Comparison of ENCODE assay signal across 7 cellular contexts in the genomic region with DNA sequence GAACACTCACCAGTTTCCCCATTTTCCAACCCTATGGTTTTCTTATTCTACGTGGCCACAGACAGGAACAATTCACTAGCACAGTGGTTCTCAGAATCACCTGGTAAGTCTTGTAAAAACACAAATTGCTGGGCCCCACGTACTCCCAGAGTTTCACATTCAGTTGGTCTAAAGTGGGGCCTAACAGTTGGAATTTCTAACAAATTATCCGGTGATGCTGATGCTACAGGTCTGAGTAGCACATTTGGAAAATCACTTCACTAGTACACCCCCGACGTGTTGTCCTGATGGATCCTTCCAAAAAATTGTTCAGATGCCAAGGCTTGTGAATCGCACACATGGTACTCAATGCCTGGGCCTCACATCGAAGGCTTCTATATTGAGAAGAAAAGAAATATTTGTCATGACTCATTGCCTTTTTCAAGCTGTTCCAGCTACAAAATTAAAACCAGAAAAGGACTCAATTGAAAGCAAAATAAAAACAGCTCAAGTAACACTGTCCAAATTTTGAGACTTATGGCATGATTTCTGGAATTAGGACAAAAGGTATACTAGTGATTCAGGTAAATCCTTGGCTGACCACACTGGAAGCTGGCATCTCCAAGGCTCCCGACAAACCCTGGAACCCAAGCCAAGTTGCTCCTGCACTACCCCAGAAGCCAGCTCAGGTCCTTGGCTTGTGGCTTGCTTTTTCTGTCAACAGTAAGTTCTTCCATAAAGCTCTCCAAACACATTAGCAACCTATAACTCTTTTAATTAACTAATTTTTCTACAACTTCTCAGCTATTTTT. TPM values are rescaled to one million over a fixed set of nuclear protein-coding genes. Genes with fewer than 3 reads are reported as not detected.
DNase-seq lines count a peak whose midpoint lies in the region; ATAC-seq and TF ChIP-seq lines count a peak whose summit lies in the region.

No MANE protein-coding gene starts in this region.

- H2BK120ac ChIP-seq in H9 (ENCODE audit: low read depth, low read length, poor library complexity, severe bottlenecking): peak overlapping the region; percentile 55

- H4K20me1 ChIP-seq in H9 (ENCODE audit: control insufficient read depth, insufficient read depth, insufficient read length) (no peaks in the 10 kb centered on the region), smooth muscle cell (ENCODE audit: low read depth) (no peaks in the 10 kb centered on the region), Karpas-422 (ENCODE audit: insufficient read depth, low read depth, low read length) (no peaks in the 10 kb centered on the region)

- H3K23me2 ChIP-seq in H9 (ENCODE audit: insufficient read length, low read depth, low read length, poor library complexity, severe bottlenecking): no peaks in the 10 kb centered on the region

- H3K9me3 Mint-ChIP-seq in H9: no peaks in the 10 kb centered on the region

- H4K91ac ChIP-seq in H9 (ENCODE audit: insufficient read length, low read depth, low read length): no peak overlapping the region

- no peak overlapping the region for H3K9ac ChIP-seq in H9 (ENCODE audit: extremely low read depth, insufficient read length, low read length)
- H3K9ac ChIP-seq in smooth muscle cell (ENCODE audit: low read depth): peak overlapping the region; percentile 83
- no peak overlapping the region for H3K9ac ChIP-seq in Karpas-422 (ENCODE audit: low read length)

- H2AK5ac ChIP-seq in H9 (ENCODE audit: insufficient read length, low read length): no peak overlapping the region

- H3K27me3 ChIP-seq in H9 (ENCODE audit: insufficient read depth, low read length) (no peaks in the 10 kb centered on the region), SJCRH30 (no peaks in the 10 kb centered on the region), esophagus squamous epithelium (no peaks in the 10 kb centered on the region), smooth muscle cell (ENCODE audit: low read depth) (no peaks in the 10 kb centered on the region), Karpas-422 (ENCODE audit: low read length) (no peaks in the 10 kb centered on the region)

- H3T11ph ChIP-seq in H9 (ENCODE audit: low read length): no peak overlapping the region

- H3K36me3 Mint-ChIP-seq in H9 (ENCODE audit: insufficient read depth in 1 of 3, low read depth in 3 of 3): no peaks in the 10 kb centered on the region; a peak in 1 of 7 replicates

- H3K36me3 ChIP-seq in SJCRH30: no peaks in the 10 kb centered on the region
- no peaks in the 10 kb centered on the region for H3K36me3 ChIP-seq in esophagus squamous epithelium
- H3K36me3 ChIP-seq in smooth muscle cell (ENCODE audit: low read depth): no peaks in the 10 kb centered on the region
- no peaks in the 10 kb centered on the region for H3K36me3 ChIP-seq in Karpas-422 (ENCODE audit: insufficient read depth, low read length)

- H3K4me2 ChIP-seq in H9 (ENCODE audit: insufficient read depth, insufficient read length, low read length) (no peak overlapping the region), smooth muscle cell (peak overlapping the region; percentile 75), Karpas-422 (ENCODE audit: low read depth, low read length, poor library complexity, severe bottlenecking) (no peak overlapping the region)

- intact Hi-C loops in esophagus squamous epithelium (cut with DNase I): no loop called here

- peaks cover 24% of the 10 kb centered on the region for H3F3A ChIP-seq in smooth muscle cell (ENCODE audit: low read depth)

- no peak overlapping the region for H3K4ac ChIP-seq in H9 (ENCODE audit: low read depth, low read length)

- no peak for TF ChIP-seq POLR2A in esophagus squamous epithelium (IDR thresholded peaks at IDR 0.05)

- peak overlapping the region; percentile 94 for H2BK12ac ChIP-seq in H9 (ENCODE audit: insufficient read length, low read depth, low read length)

- H3K18ac ChIP-seq in H9 (ENCODE audit: insufficient read length, low read depth, low read length): peak overlapping the region; percentile 96

- no peak for TF ChIP-seq CTCF in H9 (conservative IDR thresholded peaks at IDR 0.05)
- no peak for TF ChIP-seq CTCF in esophagus squamous epithelium (IDR thresholded peaks at IDR 0.05)
- no peak for TF ChIP-seq CTCF in smooth muscle cell (IDR thresholded peaks at IDR 0.05; ENCODE audit: borderline replicate concordance, insufficient read depth, poor library complexity, severe bottlenecking)

- no peaks in the 10 kb centered on the region for H3K27me3 Mint-ChIP-seq in H9 (ENCODE audit: low read depth)

- no peaks in the 10 kb centered on the region for H3K79me2 ChIP-seq in H9 (ENCODE audit: insufficient read depth, low read length)
- no peaks in the 10 kb centered on the region for H3K79me2 ChIP-seq in smooth muscle cell (ENCODE audit: low read depth)
- H3K79me2 ChIP-seq in Karpas-422 (ENCODE audit: low read length): no peaks in the 10 kb centered on the region

- peaks cover 49 to 56% of the 10 kb centered on the region in 2 experiments for H3K4me1 Mint-ChIP-seq in H9

- H4K8ac ChIP-seq in H9 (replicated peaks; ENCODE audit: insufficient read length, low read depth, low read length): no peak overlapping the region

- no peak overlapping the region for H3K23ac ChIP-seq in H9 (ENCODE audit: insufficient read length, low read depth, low read length)

- H3K27ac Mint-ChIP-seq in H9: peak overlapping the region in 2 of 3 experiments; percentile 0 to 12; a peak in 5 of 7 replicates

- H3K4me1 ChIP-seq in H9 (ENCODE audit: insufficient read depth, low read length) (peaks cover 7% of the 10 kb centered on the region; the same call in 1 of the 2 replicates), SJCRH30 (peaks cover 48% of the 10 kb centered on the region), esophagus squamous epithelium (peaks cover 0 to 25% (median 10%) of the 10 kb centered on the region in 3 donors), smooth muscle cell (ENCODE audit: low read depth) (peaks cover 25% of the 10 kb centered on the region), Karpas-422 (ENCODE audit: low read length) (no peaks in the 10 kb centered on the region)

- H3K9me2 ChIP-seq in Karpas-422 (replicated peaks; ENCODE audit: insufficient read depth, low read length): no peaks in the 10 kb centered on the region

- H2AFZ ChIP-seq in H9 (ENCODE audit: low read length): peak overlapping the region; percentile 74
- H2AFZ ChIP-seq in smooth muscle cell (ENCODE audit: low read depth): no peak overlapping the region
- no peak overlapping the region for H2AFZ ChIP-seq in Karpas-422 (ENCODE audit: low read length)

- H4K5ac ChIP-seq in H9 (ENCODE audit: insufficient read length, low read depth, low read length): no peak overlapping the region

- no peak overlapping the region for H3K56ac ChIP-seq in H9 (ENCODE audit: insufficient read length, low read depth, low read length)

- no peak overlapping the region for H2BK20ac ChIP-seq in H9 (ENCODE audit: low read depth, low read length, poor library complexity, severe bottlenecking)

- no peaks in the 10 kb centered on the region for H3K79me1 ChIP-seq in H9 (ENCODE audit: insufficient read depth, low read depth, low read length, poor library complexity, severe bottlenecking)

- no peak for ATAC-seq in GM21367 (IDR thresholded peaks at IDR 0.05; ENCODE audit: unreplicated experiment)
- ATAC-seq in GM18909 (IDR thresholded peaks at IDR 0.05; ENCODE audit: poor library complexity, unreplicated experiment): no peak

- no peak overlapping the region for H2BK5ac ChIP-seq in H9 (ENCODE audit: insufficient read length, low read length)

- no peak overlapping the region for H2BK15ac ChIP-seq in H9 (ENCODE audit: low read depth, low read length)

- H3K9me3 ChIP-seq in H9 (ENCODE audit: control insufficient read depth, low read depth, low read length): no peaks in the 10 kb centered on the region
- H3K9me3 ChIP-seq in SJCRH30 (replicated peaks): 0 out of 2 replicates have a peak, but pooled peaks cover 3% of the 10 kb centered on the region
- no peaks in the 10 kb centered on the region for H3K9me3 ChIP-seq in esophagus squamous epithelium
- H3K9me3 ChIP-seq in smooth muscle cell (replicated peaks; ENCODE audit: low read depth): no peaks in the 10 kb centered on the region
- no peaks in the 10 kb centered on the region for H3K9me3 ChIP-seq in Karpas-422 (ENCODE audit: low read length)

- H3K27ac ChIP-seq in H9 (ENCODE audit: insufficient read length, low read depth, low read length) (peak overlapping the region; percentile 77), SJCRH30 (peak overlapping the region; percentile 55), esophagus squamous epithelium (peak overlapping the region in 3 of 4 donors; percentile 64 to 90 (median 80)), smooth muscle cell (ENCODE audit: low read depth) (peak overlapping the region; percentile 98), Karpas-422 (ENCODE audit: low read length) (no peak overlapping the region)

- H3K4me3 ChIP-seq in SJCRH30 (no peak overlapping the region), esophagus squamous epithelium (no peak overlapping the region), smooth muscle cell (no peak overlapping the region), Karpas-422 (ENCODE audit: low read length) (no peak overlapping the region)

- H3K4me3 Mint-ChIP-seq in H9: no peak overlapping the region

- no CpG with 5 or more reads among the region's 8 CpGs for WGBS in H9 (ENCODE audit: extremely low coverage, insufficient read length, low lambda C conversion rate)
- 30 to 31% methylated on average over 8 of the region's 8 CpGs for WGBS in esophagus squamous epithelium, 2 donors
- WGBS in smooth muscle cell (ENCODE audit: low lambda C conversion rate): 51% methylated on average over 8 of the region's 8 CpGs

- peak overlapping the region; percentile 75; the same call in 1 of the 2 replicates for H3K14ac ChIP-seq in H9 (ENCODE audit: insufficient read depth, low read length)

- DNase-seq in H9: no peak
- DNase-seq in SJCRH30: peak; percentile 20 to 33
- DNase-seq in esophagus squamous epithelium (lab: John Stamatoyannopoulos, UW): no peak
- no peak for DNase-seq in smooth muscle cell (lab: John Stamatoyannopoulos, UW; ENCODE audit: unreplicated experiment)
- no peak for DNase-seq in Karpas-422

RNA-seq across cellular contexts. Expression of gene VIM, which starts 12.9 kb away (rescaled TPM):
- total RNA-seq in H9 (2021) (232 and 240 TPM in 2 replicates), esophagus squamous epithelium (1,000 to 10,000 TPM in 1 of 4 donors, 100 to 1,000 TPM in 2, 10 to 100 TPM in 1; 55.2 to 1,252 (median 375) TPM), smooth muscle cell (6,093 and 6,435 TPM in 2 replicates)
- total RNA-seq in SJCRH30 (2014; rRNA removed; shearing (Covaris generic)): 1,733 and 1,784 TPM in 2 replicates
- polyA plus RNA-seq in smooth muscle cell: 2,741 and 3,198 TPM in 2 replicates
- 0.54 and 7.0 TPM in 2 replicates for total RNA-seq in Karpas-422 (2014; rRNA removed; shearing (Covaris generic); ENCODE audit: low replicate concordance)

RNA-seq across cellular contexts. Expression of gene TRDMT1, which starts 13.7 kb away (rescaled TPM):
- total RNA-seq in H9 (2021) (18.8 and 20.2 TPM in 2 replicates), esophagus squamous epithelium (1 to 10 TPM; 1.3 to 5.9 (median 2.6) TPM), smooth muscle cell (7.3 and 13.8 TPM in 2 replicates)
- total RNA-seq in SJCRH30 (2014; rRNA removed; shearing (Covaris generic)): 10.8 and 11.9 TPM in 2 replicates
- polyA plus RNA-seq in smooth muscle cell: 2.5 and 3.7 TPM in 2 replicates
- 3.1 and 8.3 TPM in 2 replicates for total RNA-seq in Karpas-422 (2014; rRNA removed; shearing (Covaris generic); ENCODE audit: low replicate concordance)

Comparison
In these comparisons a context has a peak if more than half of its experiments do, and no peak if none do; other contexts are left out.
1. DNase-seq: peak in SJCRH30 (2 of 2); none in H9 (single experiment), esophagus squamous epithelium (single experiment), smooth muscle cell (single experiment) and Karpas-422 (single experiment).